11 cellular contexts compared by ENCODE assay signal in genomic region chr13:31172535-31172934, GRCh38. TPM values are rescaled to one million over a fixed set of nuclear protein-coding genes. Genes with fewer than 3 reads are reported as not detected.
DNase-seq lines count a peak whose midpoint lies in the region; ATAC-seq, FAIRE-seq and TF ChIP-seq lines count a peak whose summit lies in the region.
"Had no signal": no experiment of that assay in that cellular context is flagged by ENCODE, and none has a peak within 500 bp of the region (broad histone marks: within the 10 kb centered on the region; RNA-seq: fewer than 3 reads in every experiment).

No MANE protein-coding gene starts in this region.

- H4K8ac ChIP-seq in IMR-90 (ENCODE audit: low read depth in 2 of 2, low read length in 2 of 2) = 0 out of 4 replicates have a peak overlapping the region, but pooled peaks of 1 of the 2 experiments have one; percentile 2

- no peaks in the 10 kb centered on the region; the same call in 1 of the 2 replicates for H3K9me1 ChIP-seq in IMR-90 (ENCODE audit: insufficient read depth, low read length)

- intact Hi-C loops in IMR-90 (cut with micrococcal nuclease) = no loop called here
- intact Hi-C loops in body of pancreas (cut with DNase I) = no loop called here

- in situ Hi-C loops in IMR-90 (cut with MboI; ENCODE audit: low sequenced_read_pairs) = loop anchor here (10.0 kb wide), 1 partner anchor 252 kb away; no protein-coding TSS in a partner anchor

- POLR2A ChIA-PET in AG04450 (lab: Yijun Ruan, JAX) = interaction anchor here (0.5 kb wide), 1 partner anchor 10 kb away, joined by 3 read pairs; no protein-coding TSS in a partner anchor
- POLR2A ChIA-PET in IMR-90 (lab: Charles Lee; ENCODE audit: unreplicated experiment) = no interaction called here

- 0 out of 2 replicates have a peak overlapping the region, but pooled peaks have one; percentile 9 for H2BK120ac ChIP-seq in IMR-90 (ENCODE audit: low read depth, low read length)

- H3K4me2 ChIP-seq in IMR-90 (ENCODE audit: low read depth, low read length) = no peak overlapping the region

- BruUV-seq in IMR-90 (replicated peaks; lab: Mats Ljungman, UMichigan) = no TSS peak

- H3K27ac ChIP-seq in AG04450 (ENCODE audit: low read depth, low read length) (no peak overlapping the region), IMR-90 (ENCODE audit: insufficient read depth, low read length) (no peak overlapping the region), body of pancreas (no peak overlapping the region)
- H3K27ac ChIP-seq: cardiac muscle cell had no signal

- FAIRE-seq in GM12892 (lab: Jason Lieb, UNC) = no peak
- FAIRE-seq: small intestine had no signal

- H2BK20ac ChIP-seq in IMR-90 (ENCODE audit: low read depth, low read length) = peak overlapping the region; percentile 19; the same call in 1 of the 2 replicates

- H4K20me1 ChIP-seq in IMR-90 (ENCODE audit: insufficient read depth, low read length) = no peaks in the 10 kb centered on the region

- H3K4me3 ChIP-seq in AG04450 (ENCODE audit: low read depth, low read length) = no peak overlapping the region
- H3K4me3 ChIP-seq in IMR-90 (ENCODE audit: insufficient read depth, low read depth, low read length) = no peak overlapping the region
- H3K4me3 ChIP-seq in body of pancreas = no peak overlapping the region
- H3K4me3 ChIP-seq in kidney epithelial cell (ENCODE audit: low read depth, low read length) = no peak overlapping the region
- H3K4me3 ChIP-seq: cardiac muscle cell had no signal

- dilution Hi-C loops in IMR-90 (cut with HindIII; ENCODE audit: low sequenced_read_pairs, unreplicated experiment) = no loop called here

- no peaks in the 10 kb centered on the region for H3K9me3 ChIP-seq in AG04450 (ENCODE audit: control insufficient read depth, insufficient read depth, low read length)
- no peaks in the 10 kb centered on the region for H3K9me3 ChIP-seq in IMR-90 (ENCODE audit: control insufficient read depth, insufficient read depth, low read length)
- H3K9me3 ChIP-seq in body of pancreas = no peaks in the 10 kb centered on the region

- CTCF ChIA-PET in AG04450 (lab: Charles Lee) = interaction anchor here (0.9 to 4.2 kb wide), 9 partner anchors 13 to 569 kb away, joined by 3 to 55 read pairs (median 10); partner anchors contain the start of gene B3GLCT
- CTCF ChIA-PET in IMR-90 (lab: Yijun Ruan, JAX) = interaction anchor here (0.8 to 3.1 kb wide), 2 partner anchors 27 to 252 kb away, joined by 3 to 14 read pairs; no protein-coding TSS in a partner anchor

- peak overlapping the region; percentile 12; the same call in 1 of the 2 replicates for H3K4ac ChIP-seq in IMR-90 (ENCODE audit: low read depth, low read length)

- no peak overlapping the region for H2AK9ac ChIP-seq in IMR-90 (replicated peaks; ENCODE audit: low read depth, low read length, poor library complexity)

- TF ChIP-seq CTCF in AG04450 (IDR thresholded peaks at IDR 0.05; ENCODE audit: low read depth, low read length) = no peak
- no peak for TF ChIP-seq CTCF in IMR-90 (conservative IDR thresholded peaks at IDR 0.05; ENCODE audit: low read depth, low read length)
- no peak for TF ChIP-seq CTCF in body of pancreas (IDR thresholded peaks at IDR 0.05)
- no peak for TF ChIP-seq CTCF in kidney epithelial cell (IDR thresholded peaks at IDR 0.05; ENCODE audit: insufficient read depth, low read length, poor library complexity, severe bottlenecking)

- H3K4me1 ChIP-seq in IMR-90 (ENCODE audit: control insufficient read depth, insufficient read depth, low read length) (peaks cover 2% of the 10 kb centered on the region), body of pancreas (no peaks in the 10 kb centered on the region)

- no peak overlapping the region for H2BK15ac ChIP-seq in IMR-90 (ENCODE audit: low read depth, low read length)

- H3K79me1 ChIP-seq in IMR-90 (ENCODE audit: low read depth in 1 of 2, low read length in 2 of 2) = no peaks in the 10 kb centered on the region

- no peak overlapping the region for H3K14ac ChIP-seq in IMR-90 (replicated peaks; ENCODE audit: low read depth, low read length)

- no peaks in the 10 kb centered on the region for H3K36me3 ChIP-seq in IMR-90 (ENCODE audit: control insufficient read depth, insufficient read depth, low read length)
- no peaks in the 10 kb centered on the region for H3K36me3 ChIP-seq in body of pancreas (replicated peaks in 1 of 2; ENCODE audit: insufficient read depth in 1 of 2, low read depth in 2 of 2)
- no peaks in the 10 kb centered on the region for H3K36me3 ChIP-seq in kidney epithelial cell (ENCODE audit: control insufficient read depth, insufficient read depth, low read length)
- H3K36me3 ChIP-seq: cardiac muscle cell had no signal

- H3K27me3 ChIP-seq in AG04450 (ENCODE audit: control insufficient read depth, insufficient read depth, low read length) (no peaks in the 10 kb centered on the region), IMR-90 (ENCODE audit: control insufficient read depth, insufficient read depth, low read length) (no peaks in the 10 kb centered on the region), body of pancreas (no peaks in the 10 kb centered on the region), kidney epithelial cell (ENCODE audit: control insufficient read depth, insufficient read depth, low read length) (no peaks in the 10 kb centered on the region)
- H3K27me3 ChIP-seq: cardiac muscle cell had no signal

- H3K18ac ChIP-seq in IMR-90 (ENCODE audit: low read depth, low read length) = no peak overlapping the region

- no peak overlapping the region for H3K9ac ChIP-seq in IMR-90 (ENCODE audit: low read depth, low read length)

- no peak overlapping the region for H3K23ac ChIP-seq in IMR-90 (ENCODE audit: low read depth, low read length)

- H2BK5ac ChIP-seq in IMR-90 (ENCODE audit: low read depth, low read length, poor library complexity, severe bottlenecking) = no peak overlapping the region

- ATAC-seq in IMR-90 (ENCODE audit: low read depth) = peak; percentile 55
- peak; percentile 63 for ATAC-seq in body of pancreas
- no peak for ATAC-seq in HG02970 (IDR thresholded peaks at IDR 0.05; ENCODE audit: low FRiP score, unreplicated experiment)
- ATAC-seq in GM18505 (IDR thresholded peaks at IDR 0.05; ENCODE audit: unreplicated experiment) = no peak

- no CpG with 5 or more reads among the region's 2 CpGs for WGBS in IMR-90 (ENCODE audit: extremely low coverage in 2 of 2, insufficient read length in 1 of 2), 2 experiments
- WGBS in body of pancreas, 2 donors = 55 to 68% methylated on average over 2 of the region's 2 CpGs

- H2AK5ac ChIP-seq in IMR-90 (ENCODE audit: low read depth, low read length) = peak overlapping the region; percentile 12; the same call in 1 of the 2 replicates

- no peak overlapping the region for H2AFZ ChIP-seq in IMR-90 (replicated peaks; ENCODE audit: low read length, poor library complexity)

- H4K5ac ChIP-seq in IMR-90 (ENCODE audit: low read depth, low read length) = no peak overlapping the region

- no peak for TF ChIP-seq RAD21 in IMR-90 (IDR thresholded peaks at IDR 0.05; ENCODE audit: low read length)

- DNase-seq in AG04450 (ENCODE audit: low read depth, low spot score) = peak; percentile 49
- peak; percentile 84 for DNase-seq in IMR-90
- DNase-seq in body of pancreas = no peak
- peak; percentile 79 for DNase-seq in kidney epithelial cell (ENCODE audit: low read depth)
- no peak for DNase-seq in GM12892 (ENCODE audit: insufficient read length)
- no peak for DNase-seq in effector CD4-positive, alpha-beta T cell
- DNase-seq: activated T-cell treated with anti-CD3 and anti-CD28 coated beads for 4 hours, small intestine had no signal

- TF ChIP-seq POLR2A in IMR-90 (IDR thresholded peaks at IDR 0.05; ENCODE audit: low read depth, low read length) (no peak), body of pancreas (IDR thresholded peaks at IDR 0.05) (no peak), GM12892 (IDR thresholded peaks at IDR 0.05; ENCODE audit: low read depth, low read length) (no peak), GM18505 (IDR thresholded peaks at IDR 0.05; ENCODE audit: borderline replicate concordance, extremely low read depth, insufficient read depth, insufficient read length) (no peak)

- H4K91ac ChIP-seq in IMR-90 (ENCODE audit: insufficient read depth, low read depth, low read length) = no peak overlapping the region

- H3K56ac ChIP-seq in IMR-90 (ENCODE audit: extremely low read depth, insufficient read depth, low read length) = no peak overlapping the region; the same call in 1 of the 2 replicates

TF ChIP-seq in IMR-90, 13 proteins besides CTCF, POLR2A, EP300 and RAD21 (continues in another document):
- no peak for TF ChIP-seq MXI1 (IDR thresholded peaks at IDR 0.05; ENCODE audit: borderline replicate concordance, low read depth, low read length)
- TF ChIP-seq CHD1 (IDR thresholded peaks at IDR 0.05; ENCODE audit: low read depth, low read length) = no peak
- no peak for TF ChIP-seq RCOR1 (IDR thresholded peaks at IDR 0.05; ENCODE audit: insufficient replicate concordance, low read length)
- TF ChIP-seq SMC3 (IDR thresholded peaks at IDR 0.05; ENCODE audit: low read depth, low read length) = no peak
- no peak for TF ChIP-seq MAZ (IDR thresholded peaks at IDR 0.05; ENCODE audit: borderline replicate concordance, low read depth, low read length)
- TF ChIP-seq USF2 (IDR thresholded peaks at IDR 0.05; ENCODE audit: low read depth, low read length) = no peak
- TF ChIP-seq RFX5 (IDR thresholded peaks at IDR 0.05; ENCODE audit: low read depth, low read length) = no peak

RNA-seq across cellular contexts. Expression of gene HSPH1, which starts 10.8 kb away (rescaled TPM):
- polyA plus RNA-seq in AG04450 (2011; rRNA removed) = 55.4 and 88.6 TPM in 2 replicates
- polyA minus RNA-seq in AG04450 (2011; rRNA and poly(A)+ RNA removed) = 15.0 and 32.3 TPM in 2 replicates
- total RNA-seq in IMR-90 (2012; rRNA removed) = 40.3 and 58.3 TPM in 2 replicates
- 35.4 and 36.8 TPM in 2 replicates for polyA plus RNA-seq in IMR-90 (2012; rRNA removed)
- polyA plus RNA-seq in IMR-90 (2012; cell fraction: cytosol; rRNA removed) = 6.7 and 13.1 TPM in 2 replicates
- polyA plus RNA-seq in IMR-90 (2012; cell fraction: nucleus; rRNA removed; ENCODE audit: low replicate concordance) = 8.7 and 30.2 TPM in 2 replicates
- 10 to 100 TPM; 20.5 to 28.0 TPM for total RNA-seq in body of pancreas
- 51.4 and 52.3 TPM in 2 replicates for total RNA-seq in kidney epithelial cell
- polyA plus RNA-seq in GM12892 (2012; ENCODE audit: missing spikeins) = 61.2 TPM

RNA-seq across cellular contexts. Expression of gene B3GLCT, which starts 27.2 kb away (rescaled TPM):
- polyA plus RNA-seq in AG04450 (2011; rRNA removed) = 2.3 TPM in 2 replicates
- polyA minus RNA-seq in AG04450 (2011; rRNA and poly(A)+ RNA removed) = 2.4 and 2.5 TPM in 2 replicates
- 4.5 and 5.8 TPM in 2 replicates for total RNA-seq in IMR-90 (2012; rRNA removed)
- 1.7 and 2.0 TPM in 2 replicates for polyA plus RNA-seq in IMR-90 (2012; rRNA removed)
- 0.51 and 0.70 TPM in 2 replicates for polyA plus RNA-seq in IMR-90 (2012; cell fraction: cytosol; rRNA removed)
- polyA plus RNA-seq in IMR-90 (2012; cell fraction: nucleus; rRNA removed; ENCODE audit: low replicate concordance) = 0.20 and 1.0 TPM in 2 replicates
- total RNA-seq in body of pancreas = 1 to 10 TPM; 2.0 to 5.2 TPM
- 14.1 and 18.1 TPM in 2 replicates for total RNA-seq in kidney epithelial cell
- 0.21 TPM for polyA plus RNA-seq in GM12892 (2012; ENCODE audit: missing spikeins)

Comparison
In these comparisons a context has a peak if more than half of its experiments do, and no peak if none do; other contexts are left out.
1. DNase-seq: peak in AG04450 (single experiment), IMR-90 (single experiment) and kidney epithelial cell (single experiment); none in body of pancreas (0 of 4), GM12892 (single experiment) and effector CD4-positive, alpha-beta T cell (single experiment).
2. ATAC-seq: peak in IMR-90 (single experiment) and body of pancreas (single experiment); none in HG02970 (single experiment) and GM18505 (single experiment).